ENCODE assay signal across 8 cellular contexts in genomic region chr2:127591221-127591923, GRCh38. TPM values are rescaled to one million over a fixed set of nuclear protein-coding genes. Genes with fewer than 3 reads are reported as not detected.
DNase-seq lines count a peak whose midpoint lies in the region; ATAC-seq, FAIRE-seq and TF ChIP-seq lines count a peak whose summit lies in the region.

No MANE protein-coding gene starts in this region.

- H3K4me2 ChIP-seq in GM23338 = no peak overlapping the region
- H3K4me2 ChIP-seq in HepG2 (ENCODE audit: low read depth, low read length) = peak overlapping the region; percentile 70

- peak; percentile 92 for DNase-seq in ELF-1 (ENCODE audit: low read depth, low spot score)
- peak; percentile 94 for DNase-seq in GM23338 (ENCODE audit: low spot score)
- DNase-seq in NCI-H1092 treated with DMSO at 0.1 percent for 48 hours (lab: John Stamatoyannopoulos, UW) = peak; percentile 20
- peak; percentile 84 for DNase-seq in activated CD4-positive, alpha-beta T cell treated with anti-CD3 and anti-CD28 coated beads for 36 hours
- DNase-seq in choroid plexus epithelial cell (ENCODE audit: low read depth) = peak; percentile 77
- DNase-seq in HepG2 (ENCODE audit: low spot score) = peak; percentile 74
- peak; percentile 25 to 61 (median 27) for DNase-seq in stimulated activated CD4-positive, alpha-beta T cell treated with anti-CD3 and anti-CD28 coated beads, TNF-alpha, amount 100 ng/mL, for 24 hours (ENCODE audit: low read depth in 3 of 3)

- WGBS in HepG2 (ENCODE audit: low lambda C conversion rate) = 18% methylated on average over 9 of the region's 10 CpGs

- no peak for TF ChIP-seq POLR2A in HepG2 (IDR thresholded peaks at IDR 0.05; ENCODE audit: insufficient read depth in 1 of 2, low read depth in 2 of 2, low read length in 2 of 2)

- no peaks in the 10 kb centered on the region for H3K79me2 ChIP-seq in GM23338 (replicated peaks; ENCODE audit: insufficient read depth)
- H3K79me2 ChIP-seq in HepG2 (ENCODE audit: insufficient read depth, low read length) = no peaks in the 10 kb centered on the region

- H3K4me1 ChIP-seq in GM23338 (ENCODE audit: insufficient read depth) = no peaks in the 10 kb centered on the region
- peaks cover 11% of the 10 kb centered on the region for H3K4me1 ChIP-seq in HepG2 (ENCODE audit: insufficient read depth, low read length)

- H3F3A ChIP-seq in GM23338 (replicated peaks; ENCODE audit: low read depth) = no peaks in the 10 kb centered on the region

- H3K36me3 Mint-ChIP-seq in GM23338 (ENCODE audit: low read depth) = no peaks in the 10 kb centered on the region
- H3K36me3 Mint-ChIP-seq in activated CD4-positive, alpha-beta T cell treated with anti-CD3 and anti-CD28 coated beads for 36 hours (ENCODE audit: low read depth) = no peaks in the 10 kb centered on the region

- H3K27me3 ChIP-seq in GM23338 (ENCODE audit: insufficient read depth) (no peaks in the 10 kb centered on the region), HepG2 (ENCODE audit: control insufficient read depth in 1 of 2, insufficient read depth in 2 of 2, low read length in 2 of 2) (peaks cover 2 to 20% of the 10 kb centered on the region in 2 experiments; a peak in 4 of 5 replicates)

- TF ChIP-seq EP300 in HepG2 (IDR thresholded peaks at IDR 0.05; ENCODE audit: low read depth in 2 of 2, low read length in 2 of 2) = no peak
- TF ChIP-seq EP300 in HepG2 (CRISPR knock-in tag; IDR thresholded peaks at IDR 0.05; ENCODE audit: borderline replicate concordance) = no peak

- H3K27me3 Mint-ChIP-seq in GM23338 (ENCODE audit: insufficient read depth, low read depth, poor library complexity) = no peaks in the 10 kb centered on the region
- no peaks in the 10 kb centered on the region for H3K27me3 Mint-ChIP-seq in activated CD4-positive, alpha-beta T cell treated with anti-CD3 and anti-CD28 coated beads for 36 hours

- H3K36me3 ChIP-seq in GM23338 (ENCODE audit: insufficient read depth) (no peaks in the 10 kb centered on the region), HepG2 (replicated peaks in 1 of 2; ENCODE audit: control insufficient read depth in 1 of 2, insufficient read depth in 2 of 2, low read length in 2 of 2) (no peaks in the 10 kb centered on the region)

- TF ChIP-seq RAD21 in HepG2 (CRISPR knock-in tag; IDR thresholded peaks at IDR 0.05) = peak; percentile 99

- ATAC-seq in GM23338 (peak; percentile 99), HepG2 (peak; percentile 97), GM19328 (IDR thresholded peaks at IDR 0.05; ENCODE audit: unreplicated experiment) (no peak)
- peak; percentile 97 for ATAC-seq in activated CD4-positive, alpha-beta T cell treated with anti-CD3 and anti-CD28 coated beads for 36 hours

- no peaks in the 10 kb centered on the region for H3K9me3 Mint-ChIP-seq in GM23338
- no peaks in the 10 kb centered on the region for H3K9me3 Mint-ChIP-seq in activated CD4-positive, alpha-beta T cell treated with anti-CD3 and anti-CD28 coated beads for 36 hours (ENCODE audit: low read depth)

- H3K9ac ChIP-seq in HepG2 (ENCODE audit: insufficient read depth, low read depth, low read length) = peak overlapping the region; percentile 7; the same call in 1 of the 2 replicates

- no peaks in the 10 kb centered on the region for H3K9me3 ChIP-seq in HepG2 (ENCODE audit: low read length)

- TF ChIP-seq CTCF in GM23338 (conservative IDR thresholded peaks at IDR 0.05; ENCODE audit: low read depth in 2 of 2) = peak; percentile 94 to 100
- TF ChIP-seq CTCF in choroid plexus epithelial cell (conservative IDR thresholded peaks at IDR 0.05; ENCODE audit: low read depth, low read length) = peak; percentile 100
- TF ChIP-seq CTCF in HepG2 (CRISPR knock-in tag; IDR thresholded peaks at IDR 0.05) = peak; percentile 100

- H3K27ac Mint-ChIP-seq in GM23338 = peak overlapping the region; percentile 59; the same call in 1 of the 2 replicates
- no peak overlapping the region for H3K27ac Mint-ChIP-seq in activated CD4-positive, alpha-beta T cell treated with anti-CD3 and anti-CD28 coated beads for 36 hours

- CTCF ChIA-PET in activated CD4-positive, alpha-beta T cell treated with anti-CD3 and anti-CD28 coated beads for 36 hours (lab: Charles Lee) = interaction anchor here (0.6 to 3.1 kb wide), 39 partner anchors 9 to 391 kb away, joined by 3 to 145 read pairs (median 5); partner anchors contain the start of genes IWS1, SFT2D3 and WDR33
- CTCF ChIA-PET in HepG2 (lab: Yijun Ruan, JAX; ENCODE audit: low intra/inter-chr PET ratio, low total read pairs) = interaction anchor here (0.9 to 2.1 kb wide), 2 partner anchors 59 to 231 kb away, joined by 4 to 41 read pairs; no protein-coding TSS in a partner anchor

- H3K9me2 ChIP-seq in GM23338 (ENCODE audit: insufficient read depth) = no peaks in the 10 kb centered on the region

- no TSS peak for BruUV-seq in HepG2 (replicated peaks; lab: Mats Ljungman, UMichigan)

- no peak overlapping the region for H3K27ac ChIP-seq in GM23338 (ENCODE audit: low read depth)
- no peak overlapping the region for H3K27ac ChIP-seq in HepG2 (ENCODE audit: extremely low read length, insufficient read depth, low read length)

- in situ Hi-C loops in HepG2 (cut with HindIII; ENCODE audit: extremely low pct_ligation_motif_present, low pct_unique_long_range_greater_than_20kb) = no loop called here

- peaks cover 4% of the 10 kb centered on the region; the same call in 1 of the 3 replicates for H3K4me1 Mint-ChIP-seq in GM23338
- peaks cover 1% of the 10 kb centered on the region for H3K4me1 Mint-ChIP-seq in activated CD4-positive, alpha-beta T cell treated with anti-CD3 and anti-CD28 coated beads for 36 hours

- no peak overlapping the region for H3K4me3 Mint-ChIP-seq in GM23338
- no peak overlapping the region for H3K4me3 Mint-ChIP-seq in activated CD4-positive, alpha-beta T cell treated with anti-CD3 and anti-CD28 coated beads for 36 hours

- intact Hi-C loops in activated CD4-positive, alpha-beta T cell treated with anti-CD3 and anti-CD28 coated beads for 36 hours (cut with DNase I, micrococcal nuclease) = loop anchor here (1.0 to 5.0 kb wide), 3 partner anchors 58 to 641 kb away; partner anchors contain the start of gene SFT2D3 (in 1 of the 2)
- intact Hi-C loops in HepG2 (cut with micrococcal nuclease; ENCODE audit: unreplicated experiment) = loop anchor here (1.0 to 10.0 kb wide), 2 partner anchors 58 to 233 kb away; no protein-coding TSS in a partner anchor

- H4K20me1 ChIP-seq in GM23338 (replicated peaks; ENCODE audit: insufficient read depth) (no peaks in the 10 kb centered on the region), HepG2 (ENCODE audit: insufficient read depth, low read length) (no peaks in the 10 kb centered on the region)

- H3K4me3 ChIP-seq in GM23338 (no peak overlapping the region), choroid plexus epithelial cell (ENCODE audit: low read depth, low read length) (no peak overlapping the region), HepG2 (replicated peaks in 1 of 3; ENCODE audit: insufficient read depth in 1 of 3, low read depth in 2 of 3, low read length in 3 of 3) (peak overlapping the region in 1 of 3 experiments; percentile 16; a peak in 1 of 6 replicates)

- POLR2A ChIA-PET in activated CD4-positive, alpha-beta T cell treated with anti-CD3 and anti-CD28 coated beads for 36 hours (lab: Charles Lee) = interaction anchor here (0.9 to 1.2 kb wide), 2 partner anchors 58 to 437 kb away, joined by 3 to 8 read pairs; partner anchors contain the start of gene SAP130
- POLR2A ChIA-PET in HepG2 (lab: Yijun Ruan, JAX) = interaction anchor here (1.0 to 1.3 kb wide), 2 partner anchors 9 to 111 kb away, joined by 4 read pairs; no protein-coding TSS in a partner anchor

- peak; percentile 98 for FAIRE-seq in HepG2 (lab: Jason Lieb, UNC)

- H2AFZ ChIP-seq in GM23338 (peak overlapping the region; percentile 96), HepG2 (ENCODE audit: low read length) (peak overlapping the region; percentile 55)

RNA-seq across cellular contexts. Expression of gene GPR17, which starts 54.6 kb away (rescaled TPM):
- not detected in 2 replicates for total RNA-seq in GM23338 (2014; rRNA removed; shearing (Covaris generic))
- polyA plus RNA-seq in GM23338 (2016; fragmentation: Nextera tagmentation; extraction: Ambion mirVana) (not detected in 2 replicates), HepG2 (2011; rRNA removed) (not detected in 2 replicates)
- not detected for total RNA-seq in activated CD4-positive, alpha-beta T cell treated with anti-CD3 and anti-CD28 coated beads for 36 hours
- not detected in 2 replicates for total RNA-seq in HepG2 (2016; rRNA removed; fragmentation: Illumina TruSeq; extraction: Trizol)
- total RNA-seq in HepG2 (2016; cell fraction: cytosol; rRNA removed; fragmentation: Illumina TruSeq; extraction: Trizol; ENCODE audit: low read depth) = not detected in 2 replicates
- not detected in 2 replicates for total RNA-seq in HepG2 (2016; cell fraction: insoluble cytoplasmic fraction; rRNA removed; fragmentation: Illumina TruSeq; extraction: Trizol)
- total RNA-seq in HepG2 (2016; cell fraction: membrane; rRNA removed; fragmentation: Illumina TruSeq; extraction: Trizol) = not detected in 2 replicates
- not detected in 2 replicates for total RNA-seq in HepG2 (2016; cell fraction: nucleus; rRNA removed; fragmentation: Illumina TruSeq; extraction: Trizol)
- not detected in 2 replicates for polyA plus RNA-seq in HepG2 (2011; cell fraction: cytosol; rRNA removed)
- not detected in 2 replicates for polyA plus RNA-seq in HepG2 (2011; cell fraction: nucleus; rRNA removed)
- polyA plus RNA-seq in HepG2 (2012) = not detected in 2 replicates
- polyA plus RNA-seq in HepG2 (2016; cell fraction: cytosol; fragmentation: Illumina TruSeq; extraction: Trizol; ENCODE audit: low read depth) = not detected in 2 replicates
- not detected in 2 replicates for polyA plus RNA-seq in HepG2 (2016; cell fraction: insoluble cytoplasmic fraction; fragmentation: Illumina TruSeq; extraction: Trizol; ENCODE audit: low read depth)
- not detected in 2 replicates for polyA plus RNA-seq in HepG2 (2016; cell fraction: membrane; fragmentation: Illumina TruSeq; extraction: Trizol; ENCODE audit: low read depth)
- polyA plus RNA-seq in HepG2 (2016; cell fraction: nucleus; fragmentation: Illumina TruSeq; extraction: Trizol; ENCODE audit: insufficient read depth, low read depth) = not detected in 2 replicates
- 0.08 TPM in 1 of 2 replicates, not detected in the other for polyA minus RNA-seq in HepG2 (2011; rRNA and poly(A)+ RNA removed; ENCODE audit: low replicate concordance)
- not detected in 2 replicates for polyA minus RNA-seq in HepG2 (2011; cell fraction: cytosol; rRNA and poly(A)+ RNA removed)
- not detected in 2 replicates for polyA minus RNA-seq in HepG2 (2011; cell fraction: nucleus; rRNA and poly(A)+ RNA removed)

RNA-seq across cellular contexts. Expression of gene MYO7B, which starts 55.9 kb away (rescaled TPM):
- not detected in 2 replicates for total RNA-seq in GM23338 (2014; rRNA removed; shearing (Covaris generic))
- polyA plus RNA-seq in GM23338 (2016; fragmentation: Nextera tagmentation; extraction: Ambion mirVana) = not detected in 2 replicates
- 1 to 10 TPM in 1 of 2 experiments, under 1 TPM in 1; 0.75 to 1.5 TPM for total RNA-seq in activated CD4-positive, alpha-beta T cell treated with anti-CD3 and anti-CD28 coated beads for 36 hours
- total RNA-seq in HepG2 (2016; rRNA removed; fragmentation: Illumina TruSeq; extraction: Trizol) = not detected in 2 replicates
- total RNA-seq in HepG2 (2016; cell fraction: cytosol; rRNA removed; fragmentation: Illumina TruSeq; extraction: Trizol; ENCODE audit: low read depth) = not detected in 2 replicates
- not detected in 2 replicates for total RNA-seq in HepG2 (2016; cell fraction: insoluble cytoplasmic fraction; rRNA removed; fragmentation: Illumina TruSeq; extraction: Trizol)
- not detected in 2 replicates for total RNA-seq in HepG2 (2016; cell fraction: membrane; rRNA removed; fragmentation: Illumina TruSeq; extraction: Trizol)
- total RNA-seq in HepG2 (2016; cell fraction: nucleus; rRNA removed; fragmentation: Illumina TruSeq; extraction: Trizol) = not detected in 2 replicates
- polyA plus RNA-seq in HepG2 (2011; rRNA removed) = 0.03 TPM in 1 of 2 replicates, not detected in the other
- polyA plus RNA-seq in HepG2 (2011; cell fraction: cytosol; rRNA removed) = 0.01 TPM in 1 of 2 replicates, not detected in the other
- 0.11 and 0.12 TPM in 2 replicates for polyA plus RNA-seq in HepG2 (2011; cell fraction: nucleus; rRNA removed)
- polyA plus RNA-seq in HepG2 (2012) = not detected in 2 replicates
- not detected in 2 replicates for polyA plus RNA-seq in HepG2 (2016; cell fraction: cytosol; fragmentation: Illumina TruSeq; extraction: Trizol; ENCODE audit: low read depth)
- not detected in 2 replicates for polyA plus RNA-seq in HepG2 (2016; cell fraction: insoluble cytoplasmic fraction; fragmentation: Illumina TruSeq; extraction: Trizol; ENCODE audit: low read depth)
- not detected in 2 replicates for polyA plus RNA-seq in HepG2 (2016; cell fraction: membrane; fragmentation: Illumina TruSeq; extraction: Trizol; ENCODE audit: low read depth)
- polyA plus RNA-seq in HepG2 (2016; cell fraction: nucleus; fragmentation: Illumina TruSeq; extraction: Trizol; ENCODE audit: insufficient read depth, low read depth) = not detected in 2 replicates
- 0.02 TPM in 1 of 2 replicates, not detected in the other for polyA minus RNA-seq in HepG2 (2011; rRNA and poly(A)+ RNA removed; ENCODE audit: low replicate concordance)
- polyA minus RNA-seq in HepG2 (2011; cell fraction: cytosol; rRNA and poly(A)+ RNA removed) = not detected in 2 replicates
- not detected in 2 replicates for polyA minus RNA-seq in HepG2 (2011; cell fraction: nucleus; rRNA and poly(A)+ RNA removed)

Comparison
In these comparisons a context has a peak if more than half of its experiments do, and no peak if none do; other contexts are left out.
1. DNase-seq: peak in every context shown above with its lines; median percentile 94 in GM23338; 92 in ELF-1; 84 in activated CD4-positive, alpha-beta T cell treated with anti-CD3 and anti-CD28 coated beads for 36 hours; 77 in choroid plexus epithelial cell; 74 in HepG2; 27 in stimulated activated CD4-positive, alpha-beta T cell treated with anti-CD3 and anti-CD28 coated beads, TNF-alpha, amount 100 ng/mL, for 24 hours; 20 in NCI-H1092 treated with DMSO at 0.1 percent for 48 hours.